In the genomic region with DNA sequence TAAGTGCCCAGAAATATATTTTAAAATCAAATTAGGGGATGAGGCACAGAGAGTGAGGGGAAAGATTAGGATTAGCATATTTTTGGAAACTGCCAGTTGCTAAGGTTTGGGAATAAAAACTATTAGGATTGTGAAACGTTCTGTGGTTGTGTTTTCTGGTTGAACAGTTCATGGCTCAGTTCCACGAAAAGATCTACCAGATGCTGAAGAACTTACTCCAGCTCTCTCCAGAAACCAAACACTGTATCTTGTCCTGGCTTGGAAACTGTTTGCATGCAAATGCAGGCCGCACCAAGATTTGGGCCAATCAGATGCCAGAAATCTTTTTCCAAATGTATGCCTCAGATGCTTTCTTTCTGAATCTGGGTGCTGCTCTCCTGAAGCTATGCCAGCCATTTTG, we compare ENCODE assay signal across 26 cellular contexts. TPM values are rescaled to one million over a fixed set of nuclear protein-coding genes. Genes with fewer than 3 reads are reported as not detected.
"Had no signal": no experiment of that assay in that cellular context is flagged by ENCODE, and none has a peak within 500 bp of the region (broad histone marks: within the 10 kb centered on the region; RNA-seq: fewer than 3 reads in every experiment).

No MANE protein-coding gene starts in this region.

- H3K4me3 ChIP-seq: adrenal gland, left ventricle myocardium inferior, thyroid gland had no signal

- H3K27me3 Mint-ChIP-seq: dendritic cell treated with granulocyte-macrophage colony-stimulating factor and Interleukin-4, amounts not matched to agents 40 ng/mL and 50 ng/mL, for 4 days had no signal

- H3K9me3 ChIP-seq: adrenal gland, left ventricle myocardium inferior, thyroid gland had no signal

- H3K4me3 Mint-ChIP-seq: dendritic cell treated with granulocyte-macrophage colony-stimulating factor and Interleukin-4, amounts not matched to agents 40 ng/mL and 50 ng/mL, for 4 days had no signal

- ATAC-seq: esophagus mucosa, foreskin keratinocyte had no signal

- H3K9me3 Mint-ChIP-seq: dendritic cell treated with granulocyte-macrophage colony-stimulating factor and Interleukin-4, amounts not matched to agents 40 ng/mL and 50 ng/mL, for 4 days had no signal

- DNase-seq: activated CD4-positive, alpha-beta T cell treated with anti-CD3 and anti-CD28 coated beads for 1 hour; activated CD4-positive, alpha-beta T cell treated with anti-CD3 and anti-CD28 coated beads, Interleukin-2, amount 50 U/mL, for 48 hours; activated effector memory CD4-positive, alpha-beta T cell treated with Interleukin-2 at 50 U/mL for 16 hours; activated naive CD4-positive, alpha-beta T cell treated with anti-CD3 and anti-CD28 coated beads, Interleukin-2, amount 50 U/mL, for 16 hours; activated T-cell treated with anti-CD3 and anti-CD28 coated beads for 4 hours; adrenal gland; cerebellar nuclear complex; effector CD8-positive, alpha-beta T cell; foreskin keratinocyte; glutamatergic neuron; hippocampal formation; kidney; left ventricle myocardium inferior; mammary epithelial cell; occipital lobe; posterior cingulate gyrus; stimulated activated CD4-positive, alpha-beta T cell treated with anti-CD3 and anti-CD28 coated beads, Interleukin-2, amount 100 ng/mL, for 24 hours; stimulated activated naive CD4-positive, alpha-beta T cell treated with Interleukin-2 at 50 U/mL for 16 hours; thyroid gland; WERI-Rb-1 had no signal

- H3K4me1 ChIP-seq: adrenal gland, foreskin keratinocyte, left ventricle myocardium inferior, thyroid gland had no signal

- H3K27ac ChIP-seq: adrenal gland, foreskin keratinocyte, left ventricle myocardium inferior, thyroid gland, WERI-Rb-1 had no signal

- H3K27me3 ChIP-seq: adrenal gland, foreskin keratinocyte, thyroid gland had no signal

- H3K27ac Mint-ChIP-seq: dendritic cell treated with granulocyte-macrophage colony-stimulating factor and Interleukin-4, amounts not matched to agents 40 ng/mL and 50 ng/mL, for 4 days had no signal

RNA-seq across cellular contexts. Expression of gene CD3G, which starts 30.6 kb away (rescaled TPM):
- total RNA-seq: bronchial epithelial cell, foreskin keratinocyte, mammary epithelial cell, occipital lobe, renal cortical epithelial cell had no signal
- polyA plus RNA-seq: foreskin keratinocyte, mammary epithelial cell, neural cell had no signal

RNA-seq across cellular contexts. Expression of gene CD3D, which starts 32.2 kb away (rescaled TPM):
- total RNA-seq: bronchial epithelial cell, foreskin keratinocyte, left ventricle myocardium inferior, mammary epithelial cell, occipital lobe, renal cortical epithelial cell, skeletal muscle tissue had no signal
- polyA plus RNA-seq: foreskin keratinocyte, mammary epithelial cell, neural cell had no signal
